8 cellular contexts compared by ENCODE assay signal in genomic region chr5:54378707-54379106, GRCh38.
"Had no signal": no experiment of that assay in that cellular context is flagged by ENCODE, and none has a peak within 500 bp of the region (broad histone marks: within the 10 kb centered on the region; RNA-seq: fewer than 3 reads in every experiment).

No MANE protein-coding gene starts in this region.

- FAIRE-seq: G401.6, GM12878, GM12891, GM12892, GM18507, GM19239 had no signal

- DNase-seq: GDM1, GF-D8 had no signal

- ATAC-seq: GM12878 had no signal

- H3K4me3 ChIP-seq: GM12878 had no signal
